ENCODE assay signal across 8 cellular contexts in the genomic region with DNA sequence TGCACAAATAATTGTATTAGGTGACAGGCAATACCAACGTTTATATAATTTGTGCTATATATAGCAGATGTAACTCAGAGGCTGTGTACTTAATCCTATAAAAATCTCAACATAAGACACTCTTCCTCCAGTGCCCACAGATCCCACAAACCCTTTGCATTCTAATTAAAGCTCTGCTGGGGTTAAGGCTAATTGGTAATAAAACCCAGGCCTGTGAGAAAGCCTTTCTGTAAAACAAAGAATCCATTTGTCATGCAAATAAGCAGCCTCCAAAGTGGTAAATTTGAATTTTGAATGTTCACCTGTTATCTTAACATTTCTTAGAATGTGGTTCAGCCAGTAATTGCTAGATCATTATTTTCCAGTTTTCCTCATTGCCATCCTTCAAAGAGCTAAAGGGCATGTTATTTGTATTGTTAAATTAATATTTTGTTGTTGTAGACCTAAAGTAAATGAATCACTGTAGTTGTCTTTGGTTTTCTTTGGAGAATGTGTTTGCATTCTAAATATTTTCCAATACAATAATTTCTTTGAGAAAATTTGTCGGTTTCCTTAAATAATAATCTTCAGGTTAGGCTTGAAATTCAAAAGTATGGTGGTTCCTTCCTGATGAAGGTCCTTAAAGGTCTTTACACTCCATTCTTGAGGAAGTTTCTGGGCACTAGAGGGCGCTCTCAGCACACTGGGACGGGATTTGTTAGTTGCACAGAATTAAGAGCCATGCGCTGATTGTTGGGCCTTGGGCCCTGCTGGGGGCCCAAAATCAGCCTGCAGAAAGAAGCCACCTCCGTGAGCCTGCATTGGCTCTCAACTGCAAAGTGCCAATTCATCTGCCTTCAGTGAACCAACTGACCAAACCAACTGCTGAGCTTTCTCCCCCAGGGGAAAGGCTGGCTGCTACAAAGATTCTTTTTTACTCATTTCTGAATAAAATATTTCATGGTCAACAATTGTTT. TPM values are rescaled to one million over a fixed set of nuclear protein-coding genes. Genes with fewer than 3 reads are reported as not detected.
A peak's percentile ranks its signal among the peaks of the same experiment; 100 is the strongest.
DNase-seq lines count a peak whose midpoint lies in the region; ATAC-seq and TF ChIP-seq lines count a peak whose summit lies in the region.

No MANE protein-coding gene starts in this region.

- TF ChIP-seq CTCF in OCI-LY1 (IDR thresholded peaks at IDR 0.05; ENCODE audit: low read length) (peak; percentile 88), esophagus muscularis mucosa (IDR thresholded peaks at IDR 0.05) (peak; percentile 85 to 94 (median 86))

- H3K4me3 ChIP-seq in Jurkat, Clone E6-1 (ENCODE audit: low read length) = no peak overlapping the region
- H3K4me3 ChIP-seq in OCI-LY1 (ENCODE audit: low read depth, low read length, poor library complexity, severe bottlenecking) (no peak overlapping the region), esophagus muscularis mucosa (no peak overlapping the region), muscle layer of duodenum (ENCODE audit: low read depth in 1 of 2, low read length in 2 of 2) (no peak overlapping the region)

- DNase-seq in AG08395 (ENCODE audit: low spot score) = peak; percentile 72
- DNase-seq in Jurkat, Clone E6-1 (ENCODE audit: low read depth, low spot score) = peak; percentile 85
- peak; percentile 91 for DNase-seq in activated CD8-positive, alpha-beta memory T cell treated with anti-CD3 and anti-CD28 coated beads, Interleukin-2, amount 50 U/mL, for 4 hours
- peak; percentile 98 for DNase-seq in esophagus muscularis mucosa (ENCODE audit: extremely low spot score)
- DNase-seq in stimulated activated CD8-positive, alpha-beta memory T cell treated with anti-CD3 and anti-CD28 coated beads, Interleukin-4, amount 100 ng/mL, for 4 hours (ENCODE audit: low read depth in 2 of 2, low spot score in 1 of 2) = peak; percentile 71 to 92

- H3K27ac ChIP-seq in OCI-LY1 (ENCODE audit: low read depth, low read length, poor library complexity, severe bottlenecking) (peak overlapping the region; percentile 85), esophagus muscularis mucosa (replicated peaks in 1 of 4) (peak overlapping the region; percentile 79 to 88 (median 84)), muscle layer of duodenum (ENCODE audit: low read length) (peak overlapping the region; percentile 88)

- H3K36me3 ChIP-seq in OCI-LY1 (ENCODE audit: insufficient read depth, low read length) (peaks cover 8% of the 10 kb centered on the region; the same call in 1 of the 2 replicates), esophagus muscularis mucosa (no peaks in the 10 kb centered on the region), muscle layer of duodenum (ENCODE audit: control insufficient read depth in 1 of 2, insufficient read depth in 2 of 2, low read length in 2 of 2) (no peaks in the 10 kb centered on the region)

- under 1% methylated on average over 6 of the region's 6 CpGs for WGBS in esophagus muscularis mucosa

- no peak overlapping the region for H2AFZ ChIP-seq in OCI-LY1 (ENCODE audit: low read length)

- H3F3A ChIP-seq in OCI-LY1 (ENCODE audit: insufficient read depth, low read length) = no peaks in the 10 kb centered on the region

- no peak overlapping the region; the same call in 1 of the 2 replicates for H3K4me2 ChIP-seq in OCI-LY1 (ENCODE audit: low read length)

- H3K9me2 ChIP-seq in OCI-LY1 (ENCODE audit: low read depth, low read length) = no peaks in the 10 kb centered on the region

- H3K4me1 ChIP-seq in OCI-LY1 (ENCODE audit: insufficient read depth, low read length, severe bottlenecking) = peaks cover 28% of the 10 kb centered on the region
- H3K4me1 ChIP-seq in esophagus muscularis mucosa = peaks cover 26 to 33% (median 31%) of the 10 kb centered on the region in 4 donors
- peaks cover 7 to 22% of the 10 kb centered on the region in 2 donors for H3K4me1 ChIP-seq in muscle layer of duodenum (ENCODE audit: control insufficient read depth in 1 of 2, insufficient read depth in 2 of 2, low read length in 2 of 2)

- H3K27me3 ChIP-seq in OCI-LY1 (ENCODE audit: insufficient read depth, low read length) = no peaks in the 10 kb centered on the region
- H3K27me3 ChIP-seq in esophagus muscularis mucosa = no peaks in the 10 kb centered on the region
- no peaks in the 10 kb centered on the region for H3K27me3 ChIP-seq in muscle layer of duodenum (ENCODE audit: low read depth, low read length)

- H3K79me2 ChIP-seq in OCI-LY1 (ENCODE audit: insufficient read depth, low read length) = no peaks in the 10 kb centered on the region

- H3K9me3 ChIP-seq in OCI-LY1 (ENCODE audit: low read length) = no peaks in the 10 kb centered on the region
- no peaks in the 10 kb centered on the region for H3K9me3 ChIP-seq in esophagus muscularis mucosa
- no peaks in the 10 kb centered on the region for H3K9me3 ChIP-seq in muscle layer of duodenum (ENCODE audit: control insufficient read depth in 1 of 2, low read length in 2 of 2)

- no peaks in the 10 kb centered on the region for H4K20me1 ChIP-seq in OCI-LY1 (ENCODE audit: insufficient read depth, low read length)

- ATAC-seq in GM19043 (IDR thresholded peaks at IDR 0.05; ENCODE audit: low read depth, unreplicated experiment) = peak; percentile 58

- TF ChIP-seq POLR2A in esophagus muscularis mucosa (IDR thresholded peaks at IDR 0.05; ENCODE audit: low read depth) = no peak

- intact Hi-C loops in esophagus muscularis mucosa (cut with DNase I) = loop anchor here (1.0 to 5.0 kb wide), 2 partner anchors 46 to 436 kb away; a partner anchor contains a TSS

- peak overlapping the region; percentile 42; the same call in 1 of the 2 replicates for H3K9ac ChIP-seq in OCI-LY1 (ENCODE audit: low read length)

- no peak for TF ChIP-seq EP300 in esophagus muscularis mucosa (IDR thresholded peaks at IDR 0.05)

RNA-seq across cellular contexts. Expression of a gene that starts 46.1 kb away (rescaled TPM):
- polyA plus RNA-seq in Jurkat, Clone E6-1 (2012; ENCODE audit: insufficient read depth, insufficient read length) = 180 TPM
- total RNA-seq in esophagus muscularis mucosa = 100 to 1,000 TPM; 319 to 529 (median 375) TPM
